In the genomic region with DNA sequence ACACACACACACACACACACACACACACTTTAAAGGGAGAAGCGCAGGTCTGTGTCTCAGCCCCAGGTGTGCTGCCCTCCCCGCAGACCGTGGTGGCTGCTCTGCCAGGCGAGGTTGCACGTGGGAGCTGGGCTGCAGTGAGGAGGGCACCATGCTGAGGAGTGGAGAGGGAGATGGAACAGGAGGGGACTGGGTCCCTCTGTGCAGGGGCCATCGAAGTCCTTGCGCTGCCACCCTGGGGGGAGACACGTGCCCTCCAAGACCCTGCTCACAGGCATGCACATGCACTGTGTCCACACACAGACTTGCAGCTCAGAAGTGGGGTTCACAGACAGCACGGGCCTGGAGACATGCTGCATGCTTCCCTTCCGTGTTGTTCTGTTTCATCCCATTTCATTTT, we compare ENCODE assay signal across 18 cellular contexts.
DNase-seq lines count a peak whose midpoint lies in the region; ATAC-seq and TF ChIP-seq lines count a peak whose summit lies in the region.
"Had no signal": no experiment of that assay in that cellular context is flagged by ENCODE, and none has a peak within 500 bp of the region (broad histone marks: within the 10 kb centered on the region; RNA-seq: fewer than 3 reads in every experiment).

No MANE protein-coding gene starts in this region.

- H3K4me3 ChIP-seq in right atrium auricular region: no peak overlapping the region
- H3K4me3 ChIP-seq in heart left ventricle: no peak overlapping the region
- no peak overlapping the region for H3K4me3 ChIP-seq in osteoblast (ENCODE audit: insufficient read depth, low read length)
- no peak overlapping the region for H3K4me3 ChIP-seq in spleen
- H3K4me3 ChIP-seq: GM12878 had no signal

- WGBS in heart left ventricle, 4 donors: 91 to 97% (median 93%) methylated on average over 10 of the region's 10 CpGs
- 89 to 95% (median 91%) methylated on average over 8 to 10 of the region's 10 CpGs for WGBS in spleen, 5 donors

- H3K27me3 ChIP-seq in right atrium auricular region (no peaks in the 10 kb centered on the region), heart left ventricle (no peaks in the 10 kb centered on the region), osteoblast (ENCODE audit: insufficient read depth, low read length) (no peaks in the 10 kb centered on the region), spleen (replicated peaks in 1 of 7) (peaks cover 0 to 8% (median 0%) of the 10 kb centered on the region in 7 donors)
- H3K27me3 ChIP-seq: BE2C had no signal

- no peaks in the 10 kb centered on the region for H3K36me3 ChIP-seq in right atrium auricular region
- H3K36me3 ChIP-seq in heart left ventricle: peaks cover 0 to 3% (median 0%) of the 10 kb centered on the region in 9 donors
- no peaks in the 10 kb centered on the region for H3K36me3 ChIP-seq in osteoblast (ENCODE audit: insufficient read depth, low read length)
- peaks cover 0 to 5% (median 0%) of the 10 kb centered on the region in 6 donors for H3K36me3 ChIP-seq in spleen
- H3K36me3 ChIP-seq: BE2C had no signal

- peaks cover 20% of the 10 kb centered on the region for H3K79me2 ChIP-seq in osteoblast (ENCODE audit: insufficient read depth, low read length)

- ATAC-seq in heart left ventricle (no peak), HG03045 (IDR thresholded peaks at IDR 0.05; ENCODE audit: unreplicated experiment) (no peak), HG02759 (IDR thresholded peaks at IDR 0.05; ENCODE audit: unreplicated experiment) (no peak)
- ATAC-seq: GM12878 had no signal

- H3K4me3 Mint-ChIP-seq in endothelial cell (ENCODE audit: unreplicated experiment): peak overlapping the region; percentile 71
- H3K4me3 Mint-ChIP-seq: CD4-positive, CD25-positive, alpha-beta regulatory T cell; CD8-positive, alpha-beta memory T cell; H9; IgD-negative memory B cell had no signal

- peaks cover 12% of the 10 kb centered on the region for H4K20me1 ChIP-seq in osteoblast (ENCODE audit: insufficient read depth, low read length)

- peaks cover 18% of the 10 kb centered on the region for H3K9me3 Mint-ChIP-seq in endothelial cell (ENCODE audit: unreplicated experiment)

- peaks cover 58% of the 10 kb centered on the region for H3K36me3 Mint-ChIP-seq in endothelial cell (ENCODE audit: low read depth, unreplicated experiment)

- H3K4me1 ChIP-seq in right atrium auricular region (peaks cover 0 to 11% of the 10 kb centered on the region in 2 donors), heart left ventricle (peaks cover 0 to 28% (median 12%) of the 10 kb centered on the region in 12 donors), osteoblast (ENCODE audit: insufficient read depth, low read length) (peaks cover 7% of the 10 kb centered on the region), spleen (peaks cover 11 to 34% (median 24%) of the 10 kb centered on the region in 6 donors)
- H3K4me1 ChIP-seq: BE2C had no signal

- no peak for TF ChIP-seq POLR2A in heart left ventricle (IDR thresholded peaks at IDR 0.05)
- TF ChIP-seq POLR2A in spleen (IDR thresholded peaks at IDR 0.05): no peak

- peaks cover 15% of the 10 kb centered on the region for H3K4me1 Mint-ChIP-seq in endothelial cell (ENCODE audit: unreplicated experiment)

- no peak overlapping the region for H3K4me2 ChIP-seq in osteoblast (ENCODE audit: insufficient read depth, low read length)

- no peak for TF ChIP-seq CTCF in right atrium auricular region (IDR thresholded peaks at IDR 0.05)
- no peak for TF ChIP-seq CTCF in heart left ventricle (IDR thresholded peaks at IDR 0.05)
- TF ChIP-seq CTCF in endothelial cell (IDR thresholded peaks at IDR 0.05; ENCODE audit: unreplicated experiment): no peak
- no peak for TF ChIP-seq CTCF in osteoblast (IDR thresholded peaks at IDR 0.05; ENCODE audit: extremely low read depth, low read depth, low read length)
- TF ChIP-seq CTCF in spleen (IDR thresholded peaks at IDR 0.05 in 8 of 11, conservative IDR thresholded peaks at IDR 0.05 in 3 of 11): no peak

- H3K27me3 Mint-ChIP-seq in endothelial cell (ENCODE audit: unreplicated experiment): peaks cover 20% of the 10 kb centered on the region
- H3K27me3 Mint-ChIP-seq: CD4-positive, CD25-positive, alpha-beta regulatory T cell had no signal

- intact Hi-C loops in heart left ventricle (cut with DNase I) (no loop called here), spleen (cut with DNase I; ENCODE audit: low total_unique reads) (no loop called here)

- no peak overlapping the region for H2AFZ ChIP-seq in osteoblast (ENCODE audit: low read length)

- H3K27ac Mint-ChIP-seq in endothelial cell (ENCODE audit: unreplicated experiment): no peak overlapping the region
- H3K27ac Mint-ChIP-seq: CD4-positive, CD25-positive, alpha-beta regulatory T cell; H9; IgD-negative memory B cell had no signal

- H3K9me3 ChIP-seq in right atrium auricular region (no peaks in the 10 kb centered on the region), heart left ventricle (peaks cover 0 to 11% (median 0%) of the 10 kb centered on the region in 12 donors), osteoblast (ENCODE audit: low read depth, low read length) (peaks cover 4% of the 10 kb centered on the region), spleen (peaks cover 0 to 24% (median 20%) of the 10 kb centered on the region in 8 donors)
- H3K9me3 ChIP-seq: BE2C had no signal

- peak; percentile 36 for DNase-seq in right atrium auricular region (ENCODE audit: low spot score)
- no peak for DNase-seq in heart left ventricle
- DNase-seq in endothelial cell (ENCODE audit: low spot score): no peak
- no peak for DNase-seq in osteoblast (ENCODE audit: insufficient read length, low spot score, missing footprints)
- DNase-seq in spleen: peak; percentile 67
- no peak for DNase-seq in epidermal melanocyte (ENCODE audit: insufficient read length, low spot score)
- DNase-seq: C1 segment of cervical spinal cord; CD4-positive, CD25-positive, alpha-beta regulatory T cell; CD8-positive, alpha-beta memory T cell; DMS 273 treated with DMSO at 0.1 percent for 48 hours; DMS53; DND-41; H9 had no signal

- H3K27ac ChIP-seq in right atrium auricular region (no peak overlapping the region), heart left ventricle (no peak overlapping the region), osteoblast (ENCODE audit: low read depth, low read length) (peak overlapping the region; percentile 19), spleen (no peak overlapping the region)

Comparison
In these comparisons a context has a peak if more than half of its experiments do, and no peak if none do; other contexts are left out.
1. DNase-seq: peak in right atrium auricular region (single experiment) and spleen (single experiment); none in heart left ventricle (0 of 5), endothelial cell (single experiment), osteoblast (single experiment) and epidermal melanocyte (single experiment).